In the genomic region with DNA sequence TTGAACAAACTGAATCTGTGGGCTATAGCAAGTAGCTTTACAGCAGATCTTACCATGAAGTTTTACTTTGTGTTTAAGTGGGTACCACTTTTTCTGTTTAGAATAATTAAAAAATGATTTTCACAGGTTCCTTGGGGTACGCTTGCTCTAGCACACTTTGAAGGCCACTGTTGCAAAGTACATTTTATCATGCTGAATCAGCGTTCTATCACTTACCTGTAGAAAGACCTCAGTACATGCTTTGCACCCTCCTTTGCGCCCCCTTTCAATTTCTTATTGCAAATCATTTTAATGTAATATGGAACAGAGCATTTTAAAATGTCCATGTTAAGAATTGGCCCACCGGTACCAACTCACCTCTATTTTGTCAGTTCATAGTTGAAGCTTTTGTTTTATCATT, we compare ENCODE assay signal across 3 cellular contexts. TPM values are rescaled to one million over a fixed set of nuclear protein-coding genes. Genes with fewer than 3 reads are reported as not detected.
"Had no signal": no experiment of that assay in that cellular context is flagged by ENCODE, and none has a peak within 500 bp of the region (broad histone marks: within the 10 kb centered on the region; RNA-seq: fewer than 3 reads in every experiment).

No MANE protein-coding gene starts in this region.

RNA-seq across cellular contexts. Expression of gene CTSV, which starts 31.4 kb away (rescaled TPM):
- total RNA-seq: aorta, ascending aorta, cardiac septum had no signal
